Comparison of ENCODE assay signal across 1 cellular context in the genomic region with DNA sequence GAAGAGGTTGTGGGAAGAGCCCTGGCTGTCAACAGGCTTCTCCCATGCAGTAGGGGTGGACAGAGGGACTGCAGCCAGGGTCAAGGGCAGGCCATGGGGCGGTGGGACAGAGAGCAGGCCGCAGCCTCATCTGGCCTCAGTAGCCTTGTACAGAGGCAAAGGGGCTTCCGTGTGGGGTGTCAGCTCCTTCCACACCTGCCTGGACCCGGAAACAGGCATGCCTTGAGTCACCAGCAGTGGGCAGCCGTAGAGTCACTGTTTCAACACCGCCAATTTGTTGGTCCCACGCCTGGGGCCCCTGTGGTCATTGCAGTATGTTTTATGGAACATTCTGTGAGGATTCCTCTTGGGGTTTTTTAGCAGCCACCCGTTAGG.
TF ChIP-seq lines count a peak whose summit lies in the region.

No MANE protein-coding gene starts in this region.

TF ChIP-seq in SK-N-SH, 30 proteins besides CTCF, POLR2A, EP300 and RAD21 (continued from another document):
- TF ChIP-seq, protein P1, sequence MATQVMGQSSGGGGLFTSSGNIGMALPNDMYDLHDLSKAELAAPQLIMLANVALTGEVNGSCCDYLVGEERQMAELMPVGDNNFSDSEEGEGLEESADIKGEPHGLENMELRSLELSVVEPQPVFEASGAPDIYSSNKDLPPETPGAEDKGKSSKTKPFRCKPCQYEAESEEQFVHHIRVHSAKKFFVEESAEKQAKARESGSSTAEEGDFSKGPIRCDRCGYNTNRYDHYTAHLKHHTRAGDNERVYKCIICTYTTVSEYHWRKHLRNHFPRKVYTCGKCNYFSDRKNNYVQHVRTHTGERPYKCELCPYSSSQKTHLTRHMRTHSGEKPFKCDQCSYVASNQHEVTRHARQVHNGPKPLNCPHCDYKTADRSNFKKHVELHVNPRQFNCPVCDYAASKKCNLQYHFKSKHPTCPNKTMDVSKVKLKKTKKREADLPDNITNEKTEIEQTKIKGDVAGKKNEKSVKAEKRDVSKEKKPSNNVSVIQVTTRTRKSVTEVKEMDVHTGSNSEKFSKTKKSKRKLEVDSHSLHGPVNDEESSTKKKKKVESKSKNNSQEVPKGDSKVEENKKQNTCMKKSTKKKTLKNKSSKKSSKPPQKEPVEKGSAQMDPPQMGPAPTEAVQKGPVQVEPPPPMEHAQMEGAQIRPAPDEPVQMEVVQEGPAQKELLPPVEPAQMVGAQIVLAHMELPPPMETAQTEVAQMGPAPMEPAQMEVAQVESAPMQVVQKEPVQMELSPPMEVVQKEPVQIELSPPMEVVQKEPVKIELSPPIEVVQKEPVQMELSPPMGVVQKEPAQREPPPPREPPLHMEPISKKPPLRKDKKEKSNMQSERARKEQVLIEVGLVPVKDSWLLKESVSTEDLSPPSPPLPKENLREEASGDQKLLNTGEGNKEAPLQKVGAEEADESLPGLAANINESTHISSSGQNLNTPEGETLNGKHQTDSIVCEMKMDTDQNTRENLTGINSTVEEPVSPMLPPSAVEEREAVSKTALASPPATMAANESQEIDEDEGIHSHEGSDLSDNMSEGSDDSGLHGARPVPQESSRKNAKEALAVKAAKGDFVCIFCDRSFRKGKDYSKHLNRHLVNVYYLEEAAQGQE (IDR thresholded peaks at IDR 0.05; ENCODE audit: low read depth, low read length) = no peak
- TF ChIP-seq SIN3A (IDR thresholded peaks at IDR 0.05; ENCODE audit: borderline replicate concordance, low read depth, low read length) = no peak
- no peak for TF ChIP-seq RCOR1 (IDR thresholded peaks at IDR 0.05; ENCODE audit: low read length)
- TF ChIP-seq MXI1 (IDR thresholded peaks at IDR 0.05; ENCODE audit: low read depth, low read length) = no peak
- TF ChIP-seq, protein P2, sequence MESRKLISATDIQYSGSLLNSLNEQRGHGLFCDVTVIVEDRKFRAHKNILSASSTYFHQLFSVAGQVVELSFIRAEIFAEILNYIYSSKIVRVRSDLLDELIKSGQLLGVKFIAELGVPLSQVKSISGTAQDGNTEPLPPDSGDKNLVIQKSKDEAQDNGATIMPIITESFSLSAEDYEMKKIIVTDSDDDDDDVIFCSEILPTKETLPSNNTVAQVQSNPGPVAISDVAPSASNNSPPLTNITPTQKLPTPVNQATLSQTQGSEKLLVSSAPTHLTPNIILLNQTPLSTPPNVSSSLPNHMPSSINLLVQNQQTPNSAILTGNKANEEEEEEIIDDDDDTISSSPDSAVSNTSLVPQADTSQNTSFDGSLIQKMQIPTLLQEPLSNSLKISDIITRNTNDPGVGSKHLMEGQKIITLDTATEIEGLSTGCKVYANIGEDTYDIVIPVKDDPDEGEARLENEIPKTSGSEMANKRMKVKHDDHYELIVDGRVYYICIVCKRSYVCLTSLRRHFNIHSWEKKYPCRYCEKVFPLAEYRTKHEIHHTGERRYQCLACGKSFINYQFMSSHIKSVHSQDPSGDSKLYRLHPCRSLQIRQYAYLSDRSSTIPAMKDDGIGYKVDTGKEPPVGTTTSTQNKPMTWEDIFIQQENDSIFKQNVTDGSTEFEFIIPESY (IDR thresholded peaks at IDR 0.05; ENCODE audit: borderline replicate concordance, low read depth) = no peak
